8 cellular contexts compared by ENCODE assay signal in genomic region chr3:160486459-160486869, GRCh38. TPM values are rescaled to one million over a fixed set of nuclear protein-coding genes. Genes with fewer than 3 reads are reported as not detected.
DNase-seq lines count a peak whose midpoint lies in the region; ATAC-seq, FAIRE-seq and TF ChIP-seq lines count a peak whose summit lies in the region.

No MANE protein-coding gene starts in this region.

- H3K4me2 ChIP-seq in OCI-LY1 (ENCODE audit: low read length): no peak overlapping the region

- FAIRE-seq in GM19239 (lab: Jason Lieb, UNC): peak; percentile 77

- H3K9me3 ChIP-seq in OCI-LY1 (ENCODE audit: low read length) (no peaks in the 10 kb centered on the region; the same call in 1 of the 2 replicates), WERI-Rb-1 (ENCODE audit: severe bottlenecking) (no peaks in the 10 kb centered on the region)

- H3K4me3 ChIP-seq in OCI-LY1 (ENCODE audit: low read depth, low read length, poor library complexity, severe bottlenecking) (no peak overlapping the region), WERI-Rb-1 (ENCODE audit: low read depth, low read length) (no peak overlapping the region)

- H3K27ac ChIP-seq in OCI-LY1 (ENCODE audit: low read depth, low read length, poor library complexity, severe bottlenecking): no peak overlapping the region
- no peak overlapping the region for H3K27ac ChIP-seq in WERI-Rb-1

- H3K27ac Mint-ChIP-seq in osteocyte (ENCODE audit: unreplicated experiment): no peak overlapping the region

- TF ChIP-seq CTCF in OCI-LY1 (IDR thresholded peaks at IDR 0.05; ENCODE audit: low read length) (peak; percentile 74), osteocyte (IDR thresholded peaks at IDR 0.05) (peak; percentile 67), WERI-Rb-1 (IDR thresholded peaks at IDR 0.05; ENCODE audit: low read depth, low read length) (no peak)

- no peaks in the 10 kb centered on the region for H3K79me2 ChIP-seq in OCI-LY1 (ENCODE audit: insufficient read depth, low read length)

- H3K27me3 Mint-ChIP-seq in osteocyte (ENCODE audit: unreplicated experiment): no peaks in the 10 kb centered on the region

- H3K36me3 Mint-ChIP-seq in osteocyte (ENCODE audit: unreplicated experiment): no peaks in the 10 kb centered on the region

- H2AFZ ChIP-seq in OCI-LY1 (ENCODE audit: low read length): no peak overlapping the region

- H3K27me3 ChIP-seq in OCI-LY1 (ENCODE audit: insufficient read depth, low read length) (no peaks in the 10 kb centered on the region), WERI-Rb-1 (ENCODE audit: insufficient read depth, low read depth, severe bottlenecking) (no peaks in the 10 kb centered on the region)

- H3K9ac ChIP-seq in OCI-LY1 (ENCODE audit: low read length): no peak overlapping the region

- no peak for ATAC-seq in GM21825 (IDR thresholded peaks at IDR 0.05; ENCODE audit: unreplicated experiment)

- peak; percentile 63 to 68 for DNase-seq in AML-193 (lab: John Stamatoyannopoulos, UW)
- no peak for DNase-seq in GM19239 (ENCODE audit: insufficient read length, low spot score)
- DNase-seq in effector CD4-positive, alpha-beta T cell: peak; percentile 5
- DNase-seq in osteocyte (ENCODE audit: extremely low spot score, unreplicated experiment): no peak
- DNase-seq in WERI-Rb-1: no peak
- DNase-seq in NCI-H226: no peak

- H4K20me1 ChIP-seq in OCI-LY1 (ENCODE audit: insufficient read depth, low read length): no peaks in the 10 kb centered on the region

- no peaks in the 10 kb centered on the region for H3F3A ChIP-seq in OCI-LY1 (ENCODE audit: insufficient read depth, low read length)

- H3K4me1 Mint-ChIP-seq in osteocyte (ENCODE audit: unreplicated experiment): peaks cover 21% of the 10 kb centered on the region

- no peak overlapping the region for H3K4me3 Mint-ChIP-seq in osteocyte (ENCODE audit: unreplicated experiment)

- H3K9me3 Mint-ChIP-seq in osteocyte (ENCODE audit: unreplicated experiment): no peaks in the 10 kb centered on the region

- H3K9me2 ChIP-seq in OCI-LY1 (ENCODE audit: low read depth, low read length): no peaks in the 10 kb centered on the region

- H3K36me3 ChIP-seq in OCI-LY1 (ENCODE audit: insufficient read depth, low read length) (no peaks in the 10 kb centered on the region), WERI-Rb-1 (no peaks in the 10 kb centered on the region)

- no peaks in the 10 kb centered on the region for H3K4me1 ChIP-seq in OCI-LY1 (ENCODE audit: insufficient read depth, low read length, severe bottlenecking)

RNA-seq across cellular contexts. Expression of gene TRIM59, which starts 36.9 kb away (rescaled TPM):
- total RNA-seq in osteocyte: 36.0 and 40.3 TPM in 2 replicates

Comparison
In these comparisons a context has a peak if more than half of its experiments do, and no peak if none do; other contexts are left out.
1. DNase-seq: peak in AML-193 (2 of 2) and effector CD4-positive, alpha-beta T cell (single experiment); none in GM19239 (single experiment), osteocyte (single experiment), WERI-Rb-1 (single experiment) and NCI-H226 (single experiment).